Comparison of ENCODE assay signal across 8 cellular contexts in the genomic region with DNA sequence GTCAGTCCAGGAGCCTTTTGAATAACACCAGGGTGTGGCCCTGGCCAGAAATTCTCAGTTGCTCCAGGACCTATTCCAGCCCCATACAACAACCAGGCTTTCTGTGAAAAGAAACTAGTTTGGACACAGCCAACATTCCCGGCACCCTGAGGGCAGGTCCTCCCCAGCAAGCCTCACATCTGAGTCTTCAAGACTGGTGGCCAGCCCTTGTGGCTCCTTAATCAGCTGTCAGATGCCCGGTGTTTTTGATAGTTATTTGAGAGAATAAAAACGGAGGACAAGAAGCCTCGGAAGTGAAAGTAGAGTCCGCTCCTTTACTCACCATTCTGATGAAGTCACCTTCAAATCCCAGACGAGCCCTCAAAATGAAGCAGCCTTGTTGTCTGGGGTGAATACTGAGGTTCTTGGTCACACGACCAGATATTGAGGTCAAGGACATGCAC. TPM values are rescaled to one million over a fixed set of nuclear protein-coding genes. Genes with fewer than 3 reads are reported as not detected.
DNase-seq lines count a peak whose midpoint lies in the region; ATAC-seq and TF ChIP-seq lines count a peak whose summit lies in the region.

No MANE protein-coding gene starts in this region.

- no peaks in the 10 kb centered on the region for H3K27me3 Mint-ChIP-seq in chondrocyte (ENCODE audit: low read depth)
- H3K27me3 Mint-ChIP-seq in activated CD4-positive, alpha-beta T cell treated with anti-CD3 and anti-CD28 coated beads for 36 hours = no peaks in the 10 kb centered on the region

- H3K4me3 ChIP-seq in BLaER1 treated with 17β-estradiol and CSF1 and Interleukin-3, amounts not matched to agents 10 nM and 100 nM = no peak overlapping the region
- H3K4me3 ChIP-seq in muscle layer of duodenum (ENCODE audit: low read depth in 1 of 2, low read length in 2 of 2) = peak overlapping the region; percentile 42 to 53

- peaks cover 31% of the 10 kb centered on the region for H3K4me1 Mint-ChIP-seq in chondrocyte (ENCODE audit: low read depth)
- H3K4me1 Mint-ChIP-seq in activated CD4-positive, alpha-beta T cell treated with anti-CD3 and anti-CD28 coated beads for 36 hours = peaks cover 11% of the 10 kb centered on the region

- no peaks in the 10 kb centered on the region for H3K9me3 Mint-ChIP-seq in chondrocyte (ENCODE audit: low read depth)
- no peaks in the 10 kb centered on the region for H3K9me3 Mint-ChIP-seq in activated CD4-positive, alpha-beta T cell treated with anti-CD3 and anti-CD28 coated beads for 36 hours (ENCODE audit: low read depth)

- no peak overlapping the region for H3K27ac ChIP-seq in BLaER1 treated with 17β-estradiol and CSF1 and Interleukin-3, amounts not matched to agents 10 nM and 100 nM
- peak overlapping the region; percentile 67 for H3K27ac ChIP-seq in muscle layer of duodenum (ENCODE audit: low read length)

- intact Hi-C loops in activated CD4-positive, alpha-beta T cell treated with anti-CD3 and anti-CD28 coated beads for 36 hours (cut with DNase I, micrococcal nuclease) = no loop called here

- H3K4me1 ChIP-seq in BLaER1 treated with 17β-estradiol and CSF1 and Interleukin-3, amounts not matched to agents 10 nM and 100 nM = peaks cover 24 to 52% (median 27%) of the 10 kb centered on the region in 10 experiments
- H3K4me1 ChIP-seq in muscle layer of duodenum (ENCODE audit: control insufficient read depth in 1 of 2, insufficient read depth in 2 of 2, low read length in 2 of 2) = peaks cover 0 to 14% of the 10 kb centered on the region in 2 donors

- TF ChIP-seq CTCF in chondrocyte (IDR thresholded peaks at IDR 0.05) = no peak

- H3K36me3 ChIP-seq in BLaER1 treated with 17β-estradiol and CSF1 and Interleukin-3, amounts not matched to agents 10 nM and 100 nM = peaks cover 0 to 97% (median 0%) of the 10 kb centered on the region in 11 experiments; a peak in 7 of 22 replicates
- H3K36me3 ChIP-seq in muscle layer of duodenum (ENCODE audit: control insufficient read depth in 1 of 2, insufficient read depth in 2 of 2, low read length in 2 of 2) = peaks cover 0 to 4% of the 10 kb centered on the region in 2 donors

- peaks cover 7% of the 10 kb centered on the region for H3K36me3 Mint-ChIP-seq in chondrocyte (ENCODE audit: low read depth)
- peaks cover under 1% of the 10 kb centered on the region for H3K36me3 Mint-ChIP-seq in activated CD4-positive, alpha-beta T cell treated with anti-CD3 and anti-CD28 coated beads for 36 hours (ENCODE audit: low read depth)

- CTCF ChIA-PET in activated CD4-positive, alpha-beta T cell treated with anti-CD3 and anti-CD28 coated beads for 36 hours (lab: Charles Lee) = interaction anchor here (0.6 to 8.6 kb wide), 6 partner anchors 8 to 74 kb away, joined by 3 to 58 read pairs (median 3); no protein-coding TSS in a partner anchor

- H3K9ac ChIP-seq in BLaER1 treated with 17β-estradiol and CSF1 and Interleukin-3, amounts not matched to agents 10 nM and 100 nM = peak overlapping the region in 7 of 11 experiments; percentile 2 to 44 (median 25); a peak in 9 of 22 replicates

- H3K9me3 ChIP-seq in BLaER1 treated with 17β-estradiol and CSF1 and Interleukin-3, amounts not matched to agents 10 nM and 100 nM (replicated peaks in 1 of 11) = peaks cover 0 to 8% (median 0%) of the 10 kb centered on the region in 11 experiments; a peak in 5 of 22 replicates
- H3K9me3 ChIP-seq in muscle layer of duodenum (ENCODE audit: control insufficient read depth in 1 of 2, low read length in 2 of 2) = no peaks in the 10 kb centered on the region

- POLR2A ChIA-PET in activated CD4-positive, alpha-beta T cell treated with anti-CD3 and anti-CD28 coated beads for 36 hours (lab: Charles Lee) = no interaction called here

- H3K27ac Mint-ChIP-seq in chondrocyte (ENCODE audit: unreplicated experiment) = peak overlapping the region; percentile 85
- H3K27ac Mint-ChIP-seq in activated CD4-positive, alpha-beta T cell treated with anti-CD3 and anti-CD28 coated beads for 36 hours = no peak overlapping the region

- H3K4me2 ChIP-seq in BLaER1 treated with 17β-estradiol and CSF1 and Interleukin-3, amounts not matched to agents 10 nM and 100 nM = peak overlapping the region; percentile 40 to 77 (median 65)

- no peak for DNase-seq in chondrocyte (ENCODE audit: low spot score)
- DNase-seq in stimulated activated CD4-positive, alpha-beta T cell treated with anti-CD3 and anti-CD28 coated beads, Interleukin-4, amount 100 ng/mL, for 4 hours = no peak
- no peak for DNase-seq in occipital lobe (lab: John Stamatoyannopoulos, UW)
- no peak for DNase-seq in activated CD4-positive, alpha-beta T cell treated with anti-CD3 and anti-CD28 coated beads for 36 hours

- ATAC-seq in HG03342 (IDR thresholded peaks at IDR 0.05; ENCODE audit: unreplicated experiment) (peak; percentile 17), HG03521 (IDR thresholded peaks at IDR 0.05; ENCODE audit: unreplicated experiment) (no peak)
- ATAC-seq in activated CD4-positive, alpha-beta T cell treated with anti-CD3 and anti-CD28 coated beads for 36 hours = no peak

- peaks cover 0 to 50% (median 0%) of the 10 kb centered on the region in 11 experiments; a peak in 4 of 22 replicates for H4K20me1 ChIP-seq in BLaER1 treated with 17β-estradiol and CSF1 and Interleukin-3, amounts not matched to agents 10 nM and 100 nM

- H3K4me3 Mint-ChIP-seq in chondrocyte (ENCODE audit: unreplicated experiment) = peak overlapping the region; percentile 34
- no peak overlapping the region for H3K4me3 Mint-ChIP-seq in activated CD4-positive, alpha-beta T cell treated with anti-CD3 and anti-CD28 coated beads for 36 hours

- no peaks in the 10 kb centered on the region for H3K27me3 ChIP-seq in BLaER1 treated with 17β-estradiol and CSF1 and Interleukin-3, amounts not matched to agents 10 nM and 100 nM
- no peaks in the 10 kb centered on the region for H3K27me3 ChIP-seq in muscle layer of duodenum (ENCODE audit: low read depth, low read length)

RNA-seq across cellular contexts. Expression of gene GMCL1, which starts 31.0 kb away (rescaled TPM):
- total RNA-seq in chondrocyte (13.6 to 20.7 TPM (median 13.6 TPM) in 3 replicates), occipital lobe (18.7 TPM)
- total RNA-seq in activated CD4-positive, alpha-beta T cell treated with anti-CD3 and anti-CD28 coated beads for 36 hours = 10 to 100 TPM; 14.5 to 20.3 TPM

RNA-seq across cellular contexts. Expression of gene ANXA4, which starts 56.6 kb away (rescaled TPM):
- total RNA-seq in chondrocyte (88.1 to 100 TPM (median 99.0 TPM) in 3 replicates), occipital lobe (3.4 TPM)
- 10 to 100 TPM; 24.8 to 30.7 TPM for total RNA-seq in activated CD4-positive, alpha-beta T cell treated with anti-CD3 and anti-CD28 coated beads for 36 hours

Comparison
In these comparisons a context has a peak if more than half of its experiments do, and no peak if none do; other contexts are left out.
1. H3K4me3 ChIP-seq: peak in muscle layer of duodenum (2 of 2); none in BLaER1 treated with 17β-estradiol and CSF1 and Interleukin-3, amounts not matched to agents 10 nM and 100 nM (0 of 10).